ENCODE assay signal across 17 cellular contexts in genomic region chr1:39149509-39149908, GRCh38.
"Had no signal": no experiment of that assay in that cellular context is flagged by ENCODE, and none has a peak within 500 bp of the region (broad histone marks: within the 10 kb centered on the region; RNA-seq: fewer than 3 reads in every experiment).

No MANE protein-coding gene starts in this region.

- DNase-seq: activated CD4-positive, alpha-beta T cell treated with anti-CD3 and anti-CD28 coated beads for 1 hour; activated CD8-positive, alpha-beta memory T cell treated with anti-CD3 and anti-CD28 coated beads for 24 hours; activated effector memory CD4-positive, alpha-beta T cell treated with anti-CD3 and anti-CD28 coated beads, Interleukin-2, amount 50 U/mL, for 16 hours; activated T-cell treated with anti-CD3 and anti-CD28 coated beads, Interleukin-2, amount 50 U/mL, for 72 hours; effector CD8-positive, alpha-beta T cell; immature natural killer cell; kidney glomerular epithelial cell; mesenchymal stem cell; mucosa of descending colon; naive B cell; pancreas; stimulated activated naive B cell treated with anti-CD40 and anti-IgM and Interleukin-4, amounts not matched to agents 10 μg/mL and 1 μg/mL and 100 μg/mL, for 72 hours; T-helper 2 cell had no signal

- H3K36me3 ChIP-seq: esophagus muscularis mucosa, pancreas, thoracic aorta had no signal

- H3K9me3 ChIP-seq: esophagus muscularis mucosa, mucosa of descending colon, pancreas, thoracic aorta had no signal

- H3K36me3 Mint-ChIP-seq: activated naive CD8-positive, alpha-beta T cell; immature natural killer cell had no signal

- ATAC-seq: activated T-cell treated with anti-CD3 and anti-CD28 coated beads, Interleukin-2, amount 50 U/mL, for 72 hours; mucosa of descending colon; pancreas; stimulated activated naive B cell treated with anti-CD40 and anti-IgM and Interleukin-4, amounts not matched to agents 10 μg/mL and 1 μg/mL and 100 μg/mL, for 72 hours had no signal

- H3K4me1 Mint-ChIP-seq: immature natural killer cell had no signal

- H3K4me3 Mint-ChIP-seq: activated naive CD8-positive, alpha-beta T cell; activated T-cell treated with anti-CD3 and anti-CD28 coated beads, Interleukin-2, amount 50 U/mL, for 72 hours; immature natural killer cell; naive B cell; stimulated activated naive B cell treated with anti-CD40 and anti-IgM and Interleukin-4, amounts not matched to agents 10 μg/mL and 1 μg/mL and 100 μg/mL, for 72 hours had no signal

- H3K27ac Mint-ChIP-seq: activated naive CD8-positive, alpha-beta T cell; activated T-cell treated with anti-CD3 and anti-CD28 coated beads, Interleukin-2, amount 50 U/mL, for 72 hours; immature natural killer cell; naive B cell; stimulated activated naive B cell treated with anti-CD40 and anti-IgM and Interleukin-4, amounts not matched to agents 10 μg/mL and 1 μg/mL and 100 μg/mL, for 72 hours had no signal

- H3K27ac ChIP-seq: esophagus muscularis mucosa, pancreas, thoracic aorta, VCaP had no signal

- H3K27me3 Mint-ChIP-seq: activated naive CD8-positive, alpha-beta T cell; stimulated activated naive B cell treated with anti-CD40 and anti-IgM and Interleukin-4, amounts not matched to agents 10 μg/mL and 1 μg/mL and 100 μg/mL, for 72 hours had no signal

- H3K27me3 ChIP-seq: esophagus muscularis mucosa, pancreas had no signal

- H3K9me3 Mint-ChIP-seq: activated T-cell treated with anti-CD3 and anti-CD28 coated beads, Interleukin-2, amount 50 U/mL, for 72 hours; immature natural killer cell; stimulated activated naive B cell treated with anti-CD40 and anti-IgM and Interleukin-4, amounts not matched to agents 10 μg/mL and 1 μg/mL and 100 μg/mL, for 72 hours had no signal

- H3K4me3 ChIP-seq: esophagus muscularis mucosa, mucosa of descending colon, pancreas, thoracic aorta had no signal
